30 cellular contexts compared by ENCODE assay signal in the genomic region with DNA sequence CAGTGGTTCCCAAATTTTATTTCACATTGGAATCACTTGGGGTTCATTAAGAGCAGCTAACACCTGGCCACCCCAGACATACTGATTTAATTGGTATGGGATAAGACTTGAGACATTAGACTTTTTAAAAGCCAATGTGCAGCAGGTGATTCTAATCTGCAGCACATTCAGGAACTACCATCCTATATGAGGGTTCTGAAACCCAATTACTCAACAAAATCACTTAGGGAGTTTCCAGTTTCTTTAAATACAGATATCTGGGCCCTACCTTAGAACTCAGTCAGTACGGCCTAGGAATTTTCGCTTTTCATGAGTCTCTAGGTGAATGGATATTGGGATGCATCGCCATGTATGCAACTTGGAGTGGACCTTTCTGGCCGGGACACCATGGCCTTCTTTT.
"Had no signal": no experiment of that assay in that cellular context is flagged by ENCODE, and none has a peak within 500 bp of the region (broad histone marks: within the 10 kb centered on the region; RNA-seq: fewer than 3 reads in every experiment).

No MANE protein-coding gene starts in this region.

- H3K27ac ChIP-seq: brain microvascular endothelial cell, esophagus muscularis mucosa, gastroesophageal sphincter, WERI-Rb-1 had no signal

- H3K36me3 ChIP-seq: brain microvascular endothelial cell, esophagus muscularis mucosa, gastroesophageal sphincter, WERI-Rb-1 had no signal

- H3K27me3 ChIP-seq: brain microvascular endothelial cell, esophagus muscularis mucosa, gastroesophageal sphincter had no signal

- H3K36me3 Mint-ChIP-seq: activated naive CD8-positive, alpha-beta T cell had no signal

- H3K27me3 Mint-ChIP-seq: activated T-helper 17 cell treated with anti-CD3 and anti-CD28 coated beads, Interleukin-2, amount 50 U/mL, for 72 hours; effector memory CD8-positive, alpha-beta T cell; T-helper 17 cell had no signal

- H3K4me1 Mint-ChIP-seq: activated B cell treated with CpG ODN at 0.5 μM for 24 hours had no signal

- H3K27ac Mint-ChIP-seq: activated B cell treated with CpG ODN at 0.5 μM for 24 hours; activated CD8-positive, alpha-beta T cell treated with anti-CD3 and anti-CD28 coated beads for 36 hours; activated naive CD8-positive, alpha-beta T cell; activated T-helper 17 cell treated with anti-CD3 and anti-CD28 coated beads, Interleukin-2, amount 50 U/mL, for 72 hours; effector memory CD8-positive, alpha-beta T cell; T-helper 17 cell; T-helper 2 cell treated with Interferon-gamma antibody and Interleukin-4, amounts not matched to agents 5 μg/mL and 100 μg/mL, for 36 hours had no signal

- H3K4me3 ChIP-seq: esophagus muscularis mucosa, gastroesophageal sphincter had no signal

- H3K9me3 Mint-ChIP-seq: activated B cell treated with CpG ODN at 0.5 μM for 24 hours; activated CD8-positive, alpha-beta T cell treated with anti-CD3 and anti-CD28 coated beads for 36 hours; activated T-cell treated with anti-CD3 and anti-CD28 coated beads, Interleukin-2, amount 50 U/mL, for 4 hours; activated T-helper 17 cell treated with anti-CD3 and anti-CD28 coated beads, Interleukin-2, amount 50 U/mL, for 72 hours; central memory CD8-positive, alpha-beta T cell; effector memory CD8-positive, alpha-beta T cell; T-helper 2 cell treated with Interferon-gamma antibody and Interleukin-4, amounts not matched to agents 5 μg/mL and 100 μg/mL, for 36 hours had no signal

- DNase-seq: activated B cell treated with CpG ODN at 0.5 μM for 24 hours; activated CD4-positive, alpha-beta T cell treated with anti-CD3 and anti-CD28 coated beads for 48 hours; activated CD4-positive, alpha-beta T cell treated with anti-CD3 and anti-CD28 coated beads, Interleukin-2, amount 50 U/mL, for 1 hour; activated CD4-positive, alpha-beta T cell treated with anti-CD3 and anti-CD28 coated beads, Interleukin-2, amount 50 U/mL, for 48 hours; activated CD8-positive, alpha-beta memory T cell treated with anti-CD3 and anti-CD28 coated beads for 24 hours; activated CD8-positive, alpha-beta T cell treated with anti-CD3 and anti-CD28 coated beads for 36 hours; activated effector memory CD4-positive, alpha-beta T cell treated with Interleukin-2 at 50 U/mL for 16 hours; activated gamma-delta T cell treated with Interleukin-2 at 50 U/mL for 16 hours; activated naive CD4-positive, alpha-beta T cell treated with anti-CD3 and anti-CD28 coated beads, Interleukin-2, amount 50 U/mL, for 16 hours; activated naive CD4-positive, alpha-beta T cell treated with Interleukin-2 at 50 U/mL for 16 hours; activated T-cell treated with anti-CD3 and anti-CD28 coated beads, Interleukin-2, amount 50 U/mL, for 4 hours; amniotic stem cell; anterior cingulate cortex; brain microvascular endothelial cell; cortex of kidney; dermis blood vessel endothelial cell; effector CD4-positive, alpha-beta T cell; effector memory CD8-positive, alpha-beta T cell; erythroblast; foreskin melanocyte; T-helper 17 cell; T1000; WERI-Rb-1 had no signal

- H3K4me1 ChIP-seq: esophagus muscularis mucosa, gastroesophageal sphincter had no signal

- ATAC-seq: activated CD4-positive, CD25-positive, alpha-beta regulatory T cell treated with anti-CD3 and anti-CD28 coated beads, Interleukin-2, amount 50 U/mL, for 24 hours; activated CD8-positive, alpha-beta T cell treated with anti-CD3 and anti-CD28 coated beads for 36 hours; activated T-cell treated with anti-CD3 and anti-CD28 coated beads, Interleukin-2, amount 50 U/mL, for 4 hours; activated T-helper 17 cell treated with anti-CD3 and anti-CD28 coated beads, Interleukin-2, amount 50 U/mL, for 72 hours; effector memory CD8-positive, alpha-beta T cell; gastroesophageal sphincter; T-helper 17 cell had no signal

- H3K4me3 Mint-ChIP-seq: activated B cell treated with CpG ODN at 0.5 μM for 24 hours; activated CD8-positive, alpha-beta T cell treated with anti-CD3 and anti-CD28 coated beads for 36 hours; activated naive CD8-positive, alpha-beta T cell; activated T-cell treated with anti-CD3 and anti-CD28 coated beads, Interleukin-2, amount 50 U/mL, for 4 hours; activated T-helper 17 cell treated with anti-CD3 and anti-CD28 coated beads, Interleukin-2, amount 50 U/mL, for 72 hours; central memory CD8-positive, alpha-beta T cell; effector memory CD8-positive, alpha-beta T cell; T-helper 17 cell; T-helper 2 cell treated with Interferon-gamma antibody and Interleukin-4, amounts not matched to agents 5 μg/mL and 100 μg/mL, for 36 hours had no signal

- H3K9me3 ChIP-seq: esophagus muscularis mucosa, gastroesophageal sphincter had no signal
